Comparison of ENCODE assay signal across 7 cellular contexts in genomic region chr5:112503749-112504501, GRCh38.
A peak's percentile ranks its signal among the peaks of the same experiment; 100 is the strongest.
DNase-seq lines count a peak whose midpoint lies in the region; ATAC-seq and TF ChIP-seq lines count a peak whose summit lies in the region.
"Not testable (repeated sequence)": the region's sequence is repeated elsewhere in the genome, so short reads cannot be mapped to it uniquely, and the experiment has no call there.

No MANE protein-coding gene starts in this region.

- not testable (repeated sequence) for H3K4me1 ChIP-seq in lower lobe of right lung; prostate gland (replicated peaks)

- not testable (repeated sequence) for H3K4me3 ChIP-seq in lower lobe of right lung, prostate gland

- not testable (repeated sequence) for TF ChIP-seq POLR2A in prostate gland (IDR thresholded peaks at IDR 0.05)

- not testable (repeated sequence) for H3K36me3 ChIP-seq in lower lobe of right lung, prostate gland

- intact Hi-C loops in lower lobe of right lung (cut with DNase I); prostate gland (cut with DNase I): not testable (repeated sequence)

- ATAC-seq in lower lobe of right lung: peak; percentile 55 to 62

- not testable (repeated sequence) for H3K27me3 ChIP-seq in lower lobe of right lung (ENCODE audit: low read depth); prostate gland (replicated peaks; ENCODE audit: insufficient read depth)

- 66% methylated on average over 8 of the region's 8 CpGs for WGBS in prostate gland

- peak overlapping the region; percentile 2; the same call in 1 of the 2 replicates for H3K27ac ChIP-seq in VCaP
- H3K27ac ChIP-seq in epithelial cell of prostate, lower lobe of right lung, prostate gland: not testable (repeated sequence)

- DNase-seq in DMS53 (lab: John Stamatoyannopoulos, UW) (peak; percentile 84), HT-29 (ENCODE audit: low spot score) (peak; percentile 84), NCI-H510A (lab: John Stamatoyannopoulos, UW) (peak; percentile 68), epithelial cell of prostate (ENCODE audit: low read depth, low spot score) (peak; percentile 40), lower lobe of right lung (peak; percentile 76), prostate gland (ENCODE audit: low spot score) (peak; percentile 30)

- TF ChIP-seq CTCF in VCaP (conservative IDR thresholded peaks at IDR 0.05); lower lobe of right lung (IDR thresholded peaks at IDR 0.05); prostate gland (IDR thresholded peaks at IDR 0.05): not testable (repeated sequence)

- H3K9me3 ChIP-seq in lower lobe of right lung, prostate gland: not testable (repeated sequence)

Comparison
In these comparisons a context has a peak if more than half of its experiments do, and no peak if none do; other contexts are left out.
1. DNase-seq: peak in every context shown above with its lines; median percentile 84 in DMS53; 84 in HT-29; 76 in lower lobe of right lung; 68 in NCI-H510A; 40 in epithelial cell of prostate; 30 in prostate gland.